In genomic region chr10:60566027-60566575, GRCh38 we compare ENCODE assay signal across 20 cellular contexts.
A peak's percentile ranks its signal among the peaks of the same experiment; 100 is the strongest.
DNase-seq lines count a peak whose midpoint lies in the region; ATAC-seq and TF ChIP-seq lines count a peak whose summit lies in the region.
"Had no signal": no experiment of that assay in that cellular context is flagged by ENCODE, and none has a peak within 500 bp of the region (broad histone marks: within the 10 kb centered on the region; RNA-seq: fewer than 3 reads in every experiment).

No MANE protein-coding gene starts in this region.

- DNase-seq in activated T-cell treated with anti-CD3 and anti-CD28 coated beads, Interleukin-2, amount 50 U/mL, for 24 hours: no peak
- no peak for DNase-seq in activated T-cell treated with anti-CD3 and anti-CD28 coated beads, Interleukin-2, amount 50 U/mL, for 48 hours
- no peak for DNase-seq in stimulated activated naive CD8-positive, alpha-beta T cell treated with anti-CD3 and anti-CD28 coated beads, Interleukin-15, amount 100 ng/mL, for 72 hours
- no peak for DNase-seq in stimulated activated naive CD8-positive, alpha-beta T cell treated with anti-CD3 and anti-CD28 coated beads, Interleukin-15, Interleukin-2, amounts not matched to agents 100 U/mL and 50 U/mL, for 24 hours
- no peak for DNase-seq in activated CD8-positive, alpha-beta T cell treated with anti-CD3 and anti-CD28 coated beads, Interleukin-2, amount 10 ng/mL, durations not matched to agents 7 days and 5 days
- DNase-seq in DMS153 (lab: John Stamatoyannopoulos, UW) (no peak), RWPE1 (ENCODE audit: low spot score) (no peak)
- DNase-seq: DMS79, Karpas-422, NCI-H1694, NCI-H2081, NCI-H2171 treated with DMSO at 0.1 percent for 48 hours, NCI-H524 treated with DMSO at 0.1 percent for 48 hours, NCI-H82 had no signal

- H3K27ac ChIP-seq in RWPE1: no peak overlapping the region
- H3K27ac ChIP-seq: A549 had no signal

- peaks cover 24% of the 10 kb centered on the region for H3K9me3 Mint-ChIP-seq in activated T-cell treated with anti-CD3 and anti-CD28 coated beads, Interleukin-2, amount 50 U/mL, for 24 hours
- peaks cover 26 to 28% of the 10 kb centered on the region in 2 donors for H3K9me3 Mint-ChIP-seq in stimulated activated naive CD8-positive, alpha-beta T cell treated with anti-CD3 and anti-CD28 coated beads, Interleukin-15, amount 100 ng/mL, for 72 hours
- H3K9me3 Mint-ChIP-seq in activated CD8-positive, alpha-beta T cell treated with anti-CD3 and anti-CD28 coated beads, Interleukin-2, amount 10 ng/mL, durations not matched to agents 7 days and 5 days (ENCODE audit: insufficient read depth): no peaks in the 10 kb centered on the region

- ATAC-seq in stimulated activated naive CD8-positive, alpha-beta T cell treated with anti-CD3 and anti-CD28 coated beads, Interleukin-15, amount 100 ng/mL, for 72 hours: peak; percentile 85
- no peak for ATAC-seq in stimulated activated naive CD8-positive, alpha-beta T cell treated with anti-CD3 and anti-CD28 coated beads, Interleukin-15, Interleukin-2, amounts not matched to agents 100 U/mL and 50 U/mL, for 24 hours
- ATAC-seq in activated CD8-positive, alpha-beta T cell treated with anti-CD3 and anti-CD28 coated beads, Interleukin-2, amount 10 ng/mL, durations not matched to agents 7 days and 5 days: no peak
- ATAC-seq in GM18520 (IDR thresholded peaks at IDR 0.05; ENCODE audit: unreplicated experiment): no peak
- ATAC-seq: A549, Panc1 had no signal

- CTCF ChIA-PET in activated CD8-positive, alpha-beta T cell treated with anti-CD3 and anti-CD28 coated beads, Interleukin-2, amount 10 ng/mL, durations not matched to agents 7 days and 5 days (lab: Charles Lee): interaction anchor here (1.2 to 1.4 kb wide), 3 partner anchors 10 to 81 kb away, joined by 3 to 5 read pairs (median 4); no protein-coding TSS in a partner anchor
- CTCF ChIA-PET in RWPE1 (lab: Yijun Ruan, JAX): no interaction called here

- no peak for TF ChIP-seq CTCF in RWPE1 (conservative IDR thresholded peaks at IDR 0.05; ENCODE audit: low read depth)

- H3K36me3 Mint-ChIP-seq in activated T-cell treated with anti-CD3 and anti-CD28 coated beads, Interleukin-2, amount 50 U/mL, for 24 hours (ENCODE audit: low read depth): peaks cover 63% of the 10 kb centered on the region
- H3K36me3 Mint-ChIP-seq in activated CD8-positive, alpha-beta T cell treated with anti-CD3 and anti-CD28 coated beads, Interleukin-2, amount 10 ng/mL, durations not matched to agents 7 days and 5 days (ENCODE audit: low read depth): peaks cover 7% of the 10 kb centered on the region
- H3K36me3 Mint-ChIP-seq: CD14-positive monocyte had no signal

- H3K4me1 Mint-ChIP-seq in activated T-cell treated with anti-CD3 and anti-CD28 coated beads, Interleukin-2, amount 50 U/mL, for 24 hours (ENCODE audit: low read depth): peaks cover 73% of the 10 kb centered on the region
- H3K4me1 Mint-ChIP-seq in stimulated activated naive CD8-positive, alpha-beta T cell treated with anti-CD3 and anti-CD28 coated beads, Interleukin-15, amount 100 ng/mL, for 72 hours: peaks cover 31% of the 10 kb centered on the region
- H3K4me1 Mint-ChIP-seq in activated CD8-positive, alpha-beta T cell treated with anti-CD3 and anti-CD28 coated beads, Interleukin-2, amount 10 ng/mL, durations not matched to agents 7 days and 5 days (ENCODE audit: low read depth): peaks cover 20% of the 10 kb centered on the region

- POLR2A ChIA-PET in activated CD8-positive, alpha-beta T cell treated with anti-CD3 and anti-CD28 coated beads, Interleukin-2, amount 10 ng/mL, durations not matched to agents 7 days and 5 days (lab: Charles Lee): no interaction called here
- POLR2A ChIA-PET in RWPE1 (lab: Yijun Ruan, JAX; ENCODE audit: low non-redundant PET): no interaction called here

- no peaks in the 10 kb centered on the region for H3K27me3 Mint-ChIP-seq in activated T-cell treated with anti-CD3 and anti-CD28 coated beads, Interleukin-2, amount 50 U/mL, for 24 hours
- H3K27me3 Mint-ChIP-seq in stimulated activated naive CD8-positive, alpha-beta T cell treated with anti-CD3 and anti-CD28 coated beads, Interleukin-15, amount 100 ng/mL, for 72 hours: no peaks in the 10 kb centered on the region
- peaks cover 4% of the 10 kb centered on the region for H3K27me3 Mint-ChIP-seq in activated CD8-positive, alpha-beta T cell treated with anti-CD3 and anti-CD28 coated beads, Interleukin-2, amount 10 ng/mL, durations not matched to agents 7 days and 5 days (ENCODE audit: low read depth)
- H3K27me3 Mint-ChIP-seq: IgD-negative memory B cell had no signal

- peak overlapping the region; percentile 84 for H3K27ac Mint-ChIP-seq in activated T-cell treated with anti-CD3 and anti-CD28 coated beads, Interleukin-2, amount 50 U/mL, for 24 hours
- peak overlapping the region; percentile 32 to 86 for H3K27ac Mint-ChIP-seq in stimulated activated naive CD8-positive, alpha-beta T cell treated with anti-CD3 and anti-CD28 coated beads, Interleukin-15, amount 100 ng/mL, for 72 hours
- H3K27ac Mint-ChIP-seq in activated CD8-positive, alpha-beta T cell treated with anti-CD3 and anti-CD28 coated beads, Interleukin-2, amount 10 ng/mL, durations not matched to agents 7 days and 5 days: peak overlapping the region; percentile 8
- H3K27ac Mint-ChIP-seq: B cell, CD14-positive monocyte had no signal

- H3K4me3 Mint-ChIP-seq in activated T-cell treated with anti-CD3 and anti-CD28 coated beads, Interleukin-2, amount 50 U/mL, for 24 hours: peak overlapping the region; percentile 32
- H3K4me3 Mint-ChIP-seq in stimulated activated naive CD8-positive, alpha-beta T cell treated with anti-CD3 and anti-CD28 coated beads, Interleukin-15, amount 100 ng/mL, for 72 hours: peak overlapping the region; percentile 4 to 75
- no peak overlapping the region for H3K4me3 Mint-ChIP-seq in activated CD8-positive, alpha-beta T cell treated with anti-CD3 and anti-CD28 coated beads, Interleukin-2, amount 10 ng/mL, durations not matched to agents 7 days and 5 days
- H3K4me3 Mint-ChIP-seq: B cell, CD14-positive monocyte, IgD-negative memory B cell had no signal

Comparison
In these comparisons a context has a peak if more than half of its experiments do, and no peak if none do; other contexts are left out.
1. H3K27ac Mint-ChIP-seq: peak in every context shown above with its lines; median percentile 84 in activated T-cell treated with anti-CD3 and anti-CD28 coated beads, Interleukin-2, amount 50 U/mL, for 24 hours; 59 in stimulated activated naive CD8-positive, alpha-beta T cell treated with anti-CD3 and anti-CD28 coated beads, Interleukin-15, amount 100 ng/mL, for 72 hours; 8 in activated CD8-positive, alpha-beta T cell treated with anti-CD3 and anti-CD28 coated beads, Interleukin-2, amount 10 ng/mL, durations not matched to agents 7 days and 5 days.